In the genomic region with DNA sequence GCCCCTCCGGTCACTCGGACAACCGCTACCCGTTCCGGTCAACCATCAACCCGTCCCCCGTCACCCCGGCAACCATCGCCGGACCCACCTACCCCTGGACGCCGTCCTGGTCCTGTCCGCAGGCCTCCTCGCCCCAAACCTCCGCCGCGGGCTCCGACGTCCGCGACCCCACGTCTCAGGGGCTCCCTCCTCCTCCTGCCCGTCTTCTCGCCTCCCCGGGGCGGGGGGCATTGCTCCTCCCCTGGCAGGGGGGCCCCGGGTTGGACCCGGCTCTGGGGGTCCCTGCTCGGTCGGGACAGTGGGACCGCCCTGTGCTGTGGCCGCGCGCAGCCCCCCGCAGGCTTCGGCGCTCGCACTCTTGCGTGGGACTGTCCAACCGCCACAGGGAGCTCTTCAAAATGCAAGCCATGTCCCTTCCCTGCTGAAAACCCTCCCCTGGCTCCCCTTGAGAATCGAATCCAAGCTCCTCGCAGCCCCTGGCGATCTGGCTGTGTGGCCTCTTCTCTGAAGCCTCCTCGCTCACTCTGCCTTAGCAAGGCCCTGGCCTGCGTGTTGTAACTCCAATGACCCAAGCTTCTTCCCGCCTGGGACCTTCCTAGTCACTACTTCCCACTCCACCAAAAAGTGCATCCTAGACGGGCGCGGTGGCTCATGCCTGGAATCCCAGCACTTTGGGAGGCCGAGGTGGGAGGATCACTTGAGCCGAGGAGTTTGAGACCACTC, we compare ENCODE assay signal across 9 cellular contexts. TPM values are rescaled to one million over a fixed set of nuclear protein-coding genes. Genes with fewer than 3 reads are reported as not detected.
DNase-seq lines count a peak whose midpoint lies in the region; ATAC-seq, FAIRE-seq and TF ChIP-seq lines count a peak whose summit lies in the region.
"Had no signal": no experiment of that assay in that cellular context is flagged by ENCODE, and none has a peak within 500 bp of the region (broad histone marks: within the 10 kb centered on the region; RNA-seq: fewer than 3 reads in every experiment).

No MANE protein-coding gene starts in this region.

- H3K4me1 ChIP-seq in K562 (replicated peaks in 1 of 2; ENCODE audit: control insufficient read depth in 2 of 2, insufficient read depth in 2 of 2, low read length in 2 of 2) = peaks cover 7 to 21% of the 10 kb centered on the region in 2 experiments; a peak in 4 of 5 replicates
- peaks cover 6% of the 10 kb centered on the region for H3K4me1 ChIP-seq in HepG2 (ENCODE audit: insufficient read depth, low read length)
- H3K4me1 ChIP-seq in upper lobe of left lung = peaks cover 11 to 16% (median 14%) of the 10 kb centered on the region in 4 donors

- ATAC-seq in stimulated activated naive CD8-positive, alpha-beta T cell treated with anti-CD3 and anti-CD28 coated beads, Interleukin-15, Interleukin-2, amounts not matched to agents 100 U/mL and 50 U/mL, for 24 hours = no peak
- ATAC-seq in K562 (no peak), HepG2 (no peak; the same call in 2 of the 3 replicates), upper lobe of left lung (ENCODE audit: low FRiP score in 2 of 2) (peak in 1 of 2 donors; percentile 26), HG03432 (IDR thresholded peaks at IDR 0.05; ENCODE audit: unreplicated experiment) (no peak), HG02798 (IDR thresholded peaks at IDR 0.05; ENCODE audit: poor library complexity, unreplicated experiment) (no peak)

- H3K36me3 ChIP-seq in K562 (ENCODE audit: control insufficient read depth, insufficient read depth, low read length) (no peaks in the 10 kb centered on the region), HepG2 (replicated peaks in 1 of 2; ENCODE audit: control insufficient read depth in 1 of 2, insufficient read depth in 2 of 2, low read length in 2 of 2) (no peaks in the 10 kb centered on the region), upper lobe of left lung (no peaks in the 10 kb centered on the region)

- peak overlapping the region; percentile 55 for H3K27ac Mint-ChIP-seq in stimulated activated naive CD8-positive, alpha-beta T cell treated with anti-CD3 and anti-CD28 coated beads, Interleukin-15, Interleukin-2, amounts not matched to agents 100 ng/mL and 50 ng/mL, for 24 hours

- peaks cover 18% of the 10 kb centered on the region for H3K27me3 Mint-ChIP-seq in stimulated activated naive CD8-positive, alpha-beta T cell treated with anti-CD3 and anti-CD28 coated beads, Interleukin-15, Interleukin-2, amounts not matched to agents 100 ng/mL and 50 ng/mL, for 24 hours

- 40% methylated on average over 37 of the region's 51 CpGs for WGBS in K562 (ENCODE audit: insufficient coverage, low coverage, missing lambda C conversion rate)
- 62% methylated on average over 15 of the region's 51 CpGs for WGBS in HepG2 (ENCODE audit: low lambda C conversion rate)
- WGBS in upper lobe of left lung, 2 donors = 30 to 37% methylated on average over 16 to 21 of the region's 51 CpGs

- TF ChIP-seq POLR2A in K562 (conservative IDR thresholded peaks at IDR 0.05) = no peak
- no peak for TF ChIP-seq POLR2A in HepG2 (IDR thresholded peaks at IDR 0.05; ENCODE audit: insufficient read depth in 1 of 2, low read depth in 2 of 2, low read length in 2 of 2)
- peak in 1 of 4 donors; percentile 23 for TF ChIP-seq POLR2A in upper lobe of left lung (IDR thresholded peaks at IDR 0.05)

- no peaks in the 10 kb centered on the region for H3K9me3 Mint-ChIP-seq in stimulated activated naive CD8-positive, alpha-beta T cell treated with anti-CD3 and anti-CD28 coated beads, Interleukin-15, Interleukin-2, amounts not matched to agents 100 ng/mL and 50 ng/mL, for 24 hours

- intact Hi-C loops in K562 (cut with micrococcal nuclease) = no loop called here
- intact Hi-C loops in HepG2 (cut with micrococcal nuclease; ENCODE audit: unreplicated experiment) = no loop called here

- CTCF ChIA-PET in K562 (lab: Yijun Ruan, JAX; ENCODE audit: low intra/inter-chr PET ratio) (no interaction called here), HepG2 (lab: Yijun Ruan, JAX; ENCODE audit: low intra/inter-chr PET ratio, low total read pairs) (no interaction called here)

- FAIRE-seq in K562 (lab: Jason Lieb, UNC) = no peak
- no peak for FAIRE-seq in HepG2 (lab: Jason Lieb, UNC)

- H3K4me2 ChIP-seq in K562 (ENCODE audit: insufficient read depth, low read length) = peak overlapping the region; percentile 77
- peak overlapping the region; percentile 51 for H3K4me2 ChIP-seq in HepG2 (ENCODE audit: low read depth, low read length)

- H4K20me1 ChIP-seq in K562 (replicated peaks; ENCODE audit: control insufficient read depth, insufficient read depth, low read length) (no peaks in the 10 kb centered on the region), HepG2 (ENCODE audit: insufficient read depth, low read length) (no peaks in the 10 kb centered on the region)

- peak overlapping the region; percentile 34 for H3K4me3 ChIP-seq in K562
- H3K4me3 ChIP-seq in HepG2 (replicated peaks in 1 of 3; ENCODE audit: insufficient read depth in 1 of 3, low read depth in 2 of 3, low read length in 3 of 3) = peak overlapping the region in 2 of 3 experiments; percentile 15 to 60; a peak in 1 of 6 replicates
- H3K4me3 ChIP-seq in upper lobe of left lung = peak overlapping the region; percentile 34 to 73 (median 57)

- BruUV-seq in K562 (replicated peaks; lab: Mats Ljungman, UMichigan) = no TSS peak
- no TSS peak for BruUV-seq in HepG2 (replicated peaks; lab: Mats Ljungman, UMichigan)

- H3K36me3 Mint-ChIP-seq in stimulated activated naive CD8-positive, alpha-beta T cell treated with anti-CD3 and anti-CD28 coated beads, Interleukin-15, Interleukin-2, amounts not matched to agents 100 ng/mL and 50 ng/mL, for 24 hours (ENCODE audit: low read depth) = no peaks in the 10 kb centered on the region

- TF ChIP-seq EP300 in K562 (IDR thresholded peaks at IDR 0.05; ENCODE audit: low read length) = no peak
- no peak for TF ChIP-seq EP300 in HepG2 (IDR thresholded peaks at IDR 0.05; ENCODE audit: low read depth in 2 of 2, low read length in 2 of 2)
- TF ChIP-seq EP300 in HepG2 (CRISPR knock-in tag; IDR thresholded peaks at IDR 0.05; ENCODE audit: borderline replicate concordance) = no peak
- no peak for TF ChIP-seq EP300 in upper lobe of left lung (IDR thresholded peaks at IDR 0.05)

- peak overlapping the region; percentile 77 for H3K4me3 Mint-ChIP-seq in stimulated activated naive CD8-positive, alpha-beta T cell treated with anti-CD3 and anti-CD28 coated beads, Interleukin-15, Interleukin-2, amounts not matched to agents 100 ng/mL and 50 ng/mL, for 24 hours

- TF ChIP-seq RAD21 in K562 (CRISPR knock-in tag; conservative IDR thresholded peaks at IDR 0.05 in 1 of 2, IDR thresholded peaks at IDR 0.05 in 1 of 2) (no peak), HepG2 (CRISPR knock-in tag; IDR thresholded peaks at IDR 0.05) (no peak)

- POLR2A ChIA-PET in K562 (lab: Yijun Ruan, JAX) (no interaction called here), HepG2 (lab: Yijun Ruan, JAX) (no interaction called here)

- peak overlapping the region; percentile 80 for H2AFZ ChIP-seq in K562 (ENCODE audit: low read depth, low read length)
- no peak overlapping the region for H2AFZ ChIP-seq in HepG2 (ENCODE audit: low read length)

- no peak for DNase-seq in stimulated activated naive CD8-positive, alpha-beta T cell treated with anti-CD3 and anti-CD28 coated beads, Interleukin-15, Interleukin-2, amounts not matched to agents 100 U/mL and 50 U/mL, for 24 hours
- no peak for DNase-seq in K562 (ENCODE audit: extremely low read depth in 1 of 4, low spot score in 3 of 4)
- no peak for DNase-seq in HepG2 (ENCODE audit: low spot score)
- DNase-seq in upper lobe of left lung = no peak
- no peak for DNase-seq in hippocampal formation (lab: John Stamatoyannopoulos, UW)

- H3K4me1 Mint-ChIP-seq in stimulated activated naive CD8-positive, alpha-beta T cell treated with anti-CD3 and anti-CD28 coated beads, Interleukin-15, Interleukin-2, amounts not matched to agents 100 ng/mL and 50 ng/mL, for 24 hours (ENCODE audit: low read depth) = peaks cover 17% of the 10 kb centered on the region

- no peaks in the 10 kb centered on the region for H3K9me3 ChIP-seq in K562 (replicated peaks; ENCODE audit: control insufficient read depth, insufficient read depth, low read depth, low read length)
- no peaks in the 10 kb centered on the region for H3K9me3 ChIP-seq in HepG2 (ENCODE audit: low read length)
- no peaks in the 10 kb centered on the region for H3K9me3 ChIP-seq in upper lobe of left lung

- H3K27me3 ChIP-seq in K562 (ENCODE audit: control insufficient read depth in 2 of 2, insufficient read depth in 2 of 2, low read length in 2 of 2) = peaks cover 0 to 11% of the 10 kb centered on the region in 2 experiments; a peak in 4 of 5 replicates
- H3K27me3 ChIP-seq in HepG2 (ENCODE audit: control insufficient read depth in 1 of 2, insufficient read depth in 2 of 2, low read length in 2 of 2) = peaks cover 1 to 7% of the 10 kb centered on the region in 2 experiments; a peak in 2 of 5 replicates
- no peaks in the 10 kb centered on the region for H3K27me3 ChIP-seq in upper lobe of left lung

- TF ChIP-seq CTCF in K562 (IDR thresholded peaks at IDR 0.05 in 2 of 3, conservative IDR thresholded peaks at IDR 0.05 in 1 of 3; ENCODE audit: insufficient read depth in 2 of 3, low read depth in 1 of 3, low read length in 3 of 3) = no peak
- no peak for TF ChIP-seq CTCF in HepG2 (CRISPR knock-in tag; IDR thresholded peaks at IDR 0.05)
- no peak for TF ChIP-seq CTCF in upper lobe of left lung (IDR thresholded peaks at IDR 0.05)

- no peaks in the 10 kb centered on the region for H3K79me2 ChIP-seq in K562 (ENCODE audit: control insufficient read depth, insufficient read depth, low read length)
- no peaks in the 10 kb centered on the region for H3K79me2 ChIP-seq in HepG2 (ENCODE audit: insufficient read depth, low read length)

- H3K27ac ChIP-seq in K562 (ENCODE audit: extremely low read depth, low read depth, low read length) (no peak overlapping the region), HepG2 (ENCODE audit: extremely low read length, insufficient read depth, low read length) (no peak overlapping the region), upper lobe of left lung (peak overlapping the region in 2 of 4 donors; percentile 73 to 84)

- H3K9me1 ChIP-seq in K562 (ENCODE audit: control insufficient read depth, insufficient read depth, low read length) = no peaks in the 10 kb centered on the region

- H3K9ac ChIP-seq in K562 (ENCODE audit: insufficient read depth in 1 of 2, low read depth in 2 of 2, low read length in 2 of 2) (peak overlapping the region in 1 of 2 experiments; percentile 73; a peak in 2 of 4 replicates), HepG2 (ENCODE audit: insufficient read depth, low read depth, low read length) (no peak overlapping the region)

- in situ Hi-C loops in K562 (cut with MboI) (no loop called here), HepG2 (cut with HindIII; ENCODE audit: extremely low pct_ligation_motif_present, low pct_unique_long_range_greater_than_20kb) (no loop called here)

RNA-seq across cellular contexts. Expression of gene EPHX3, which starts 8.4 kb away (rescaled TPM):
- total RNA-seq in K562 (2011; cell fraction: chromatin; rRNA removed; ENCODE audit: low replicate concordance) = 0.39 and 1.6 TPM in 2 replicates
- 0.79 and 0.83 TPM in 2 replicates for total RNA-seq in K562 (2011; cell fraction: nucleolus; rRNA removed)
- 0.69 and 0.88 TPM in 2 replicates for total RNA-seq in K562 (2011; cell fraction: nucleoplasm; rRNA removed)
- total RNA-seq in K562 (2014; rRNA removed) (not detected in 2 replicates), K562 (2014; rRNA removed; fragmentation: Illumina TruSeq; extraction: Trizol) (not detected in 2 replicates), K562 (2015; rRNA removed; fragmentation: Illumina TruSeq; extraction: Trizol) (not detected in 2 replicates), K562 (2021) (0.20 TPM in 1 of 2 replicates, not detected in the other), HepG2 (2016; rRNA removed; fragmentation: Illumina TruSeq; extraction: Trizol) (0.07 TPM in 1 of 2 replicates, not detected in the other), upper lobe of left lung (1 to 10 TPM; 2.0 to 4.8 (median 2.3) TPM)
- polyA plus RNA-seq in K562 (2011; rRNA removed) (0.07 TPM in 1 of 2 replicates, not detected in the other), K562 (2014; fragmentation: Illumina TruSeq; extraction: Trizol) (not detected in 2 replicates), K562 (2014; fragmentation: Nextera tagmentation; extraction: Ambion mirVana) (not detected), K562 (2014; rRNA removed) (not detected in 2 replicates), HepG2 (2011; rRNA removed) (0.15 and 0.17 TPM in 2 replicates)
- 0.06 and 0.12 TPM in 2 replicates for polyA plus RNA-seq in K562 (2011; cell fraction: cytosol; rRNA removed)
- polyA plus RNA-seq in K562 (2011; cell fraction: nucleus; rRNA removed) = 0.21 and 0.50 TPM in 2 replicates
- polyA plus RNA-seq in K562 (2012) = not detected in 2 replicates
- polyA minus RNA-seq in K562 (2011; rRNA and poly(A)+ RNA removed) = not detected in 2 replicates
- not detected in 2 replicates for polyA minus RNA-seq in K562 (2011; cell fraction: cytosol; rRNA and poly(A)+ RNA removed)
- not detected in 2 replicates for polyA minus RNA-seq in K562 (2011; cell fraction: nucleus; rRNA and poly(A)+ RNA removed)
- total RNA-seq in HepG2 (2016; cell fraction: cytosol; rRNA removed; fragmentation: Illumina TruSeq; extraction: Trizol; ENCODE audit: low read depth) = not detected in 2 replicates
- 0.06 TPM in 1 of 2 replicates, not detected in the other for total RNA-seq in HepG2 (2016; cell fraction: insoluble cytoplasmic fraction; rRNA removed; fragmentation: Illumina TruSeq; extraction: Trizol)
- total RNA-seq in HepG2 (2016; cell fraction: membrane; rRNA removed; fragmentation: Illumina TruSeq; extraction: Trizol) = not detected in 2 replicates
- total RNA-seq in HepG2 (2016; cell fraction: nucleus; rRNA removed; fragmentation: Illumina TruSeq; extraction: Trizol) = not detected in 2 replicates
- 0.04 and 0.05 TPM in 2 replicates for polyA plus RNA-seq in HepG2 (2011; cell fraction: cytosol; rRNA removed)
- polyA plus RNA-seq in HepG2 (2011; cell fraction: nucleus; rRNA removed) = 0.78 and 0.82 TPM in 2 replicates
- polyA plus RNA-seq in HepG2 (2012) = 0.07 TPM in 1 of 2 replicates, not detected in the other
- polyA plus RNA-seq in HepG2 (2016; cell fraction: cytosol; fragmentation: Illumina TruSeq; extraction: Trizol; ENCODE audit: low read depth) = not detected in 2 replicates
- polyA plus RNA-seq in HepG2 (2016; cell fraction: insoluble cytoplasmic fraction; fragmentation: Illumina TruSeq; extraction: Trizol; ENCODE audit: low read depth) = not detected in 2 replicates
- 0.10 TPM in 1 of 2 replicates, not detected in the other for polyA plus RNA-seq in HepG2 (2016; cell fraction: membrane; fragmentation: Illumina TruSeq; extraction: Trizol; ENCODE audit: low read depth)
- not detected in 2 replicates for polyA plus RNA-seq in HepG2 (2016; cell fraction: nucleus; fragmentation: Illumina TruSeq; extraction: Trizol; ENCODE audit: insufficient read depth, low read depth)
- 0.76 and 0.96 TPM in 2 replicates for polyA minus RNA-seq in HepG2 (2011; rRNA and poly(A)+ RNA removed; ENCODE audit: low replicate concordance)
- not detected in 2 replicates for polyA minus RNA-seq in HepG2 (2011; cell fraction: cytosol; rRNA and poly(A)+ RNA removed)
- 0.99 and 1.2 TPM in 2 replicates for polyA minus RNA-seq in HepG2 (2011; cell fraction: nucleus; rRNA and poly(A)+ RNA removed)
- total RNA-seq: glomerular endothelial cell had no signal

RNA-seq across cellular contexts. Expression of gene NOTCH3, which starts 23.0 kb away (rescaled TPM):
- 4.3 and 8.9 TPM in 2 replicates for total RNA-seq in K562 (2011; cell fraction: chromatin; rRNA removed; ENCODE audit: low replicate concordance)
- total RNA-seq in K562 (2011; cell fraction: nucleolus; rRNA removed) = 6.2 and 8.7 TPM in 2 replicates
- total RNA-seq in K562 (2011; cell fraction: nucleoplasm; rRNA removed) = 4.3 and 5.2 TPM in 2 replicates
- 0.45 and 1.1 TPM in 2 replicates for total RNA-seq in K562 (2014; rRNA removed)
- total RNA-seq in K562 (2014; rRNA removed; fragmentation: Illumina TruSeq; extraction: Trizol) = 0.11 and 0.13 TPM in 2 replicates
- 0.18 and 0.30 TPM in 2 replicates for total RNA-seq in K562 (2015; rRNA removed; fragmentation: Illumina TruSeq; extraction: Trizol)
- total RNA-seq in K562 (2021) = 0.34 and 1.2 TPM in 2 replicates
- polyA plus RNA-seq in K562 (2011; rRNA removed) = 0.22 and 0.28 TPM in 2 replicates
- 0.09 and 0.24 TPM in 2 replicates for polyA plus RNA-seq in K562 (2011; cell fraction: cytosol; rRNA removed)
- polyA plus RNA-seq in K562 (2011; cell fraction: nucleus; rRNA removed) = 0.90 and 2.0 TPM in 2 replicates
- polyA plus RNA-seq in K562 (2012) = 0.51 and 0.65 TPM in 2 replicates
- 0.08 and 0.12 TPM in 2 replicates for polyA plus RNA-seq in K562 (2014; fragmentation: Illumina TruSeq; extraction: Trizol)
- under 1 TPM; under 0.01 to 0.01 TPM for polyA plus RNA-seq in K562 (2014; fragmentation: Nextera tagmentation; extraction: Ambion mirVana)
- 0.15 and 0.16 TPM in 2 replicates for polyA plus RNA-seq in K562 (2014; rRNA removed)
- polyA minus RNA-seq in K562 (2011; rRNA and poly(A)+ RNA removed) = 0.84 TPM in 1 of 2 replicates, not detected in the other
- 0.95 TPM in 1 of 2 replicates, not detected in the other for polyA minus RNA-seq in K562 (2011; cell fraction: cytosol; rRNA and poly(A)+ RNA removed)
- 1.9 and 2.6 TPM in 2 replicates for polyA minus RNA-seq in K562 (2011; cell fraction: nucleus; rRNA and poly(A)+ RNA removed)
- 0.09 TPM in 1 of 2 replicates, not detected in the other for total RNA-seq in HepG2 (2016; rRNA removed; fragmentation: Illumina TruSeq; extraction: Trizol)
- total RNA-seq in HepG2 (2016; cell fraction: cytosol; rRNA removed; fragmentation: Illumina TruSeq; extraction: Trizol; ENCODE audit: low read depth) = under 0.01 TPM in 1 of 2 replicates, not detected in the other
- total RNA-seq in HepG2 (2016; cell fraction: insoluble cytoplasmic fraction; rRNA removed; fragmentation: Illumina TruSeq; extraction: Trizol) = 0.09 TPM in 1 of 2 replicates, not detected in the other
- 0.03 TPM in 2 replicates for total RNA-seq in HepG2 (2016; cell fraction: membrane; rRNA removed; fragmentation: Illumina TruSeq; extraction: Trizol)
- total RNA-seq in HepG2 (2016; cell fraction: nucleus; rRNA removed; fragmentation: Illumina TruSeq; extraction: Trizol) = 0.44 and 0.93 TPM in 2 replicates
- 0.28 and 0.43 TPM in 2 replicates for polyA plus RNA-seq in HepG2 (2011; rRNA removed)
- 0.09 and 0.27 TPM in 2 replicates for polyA plus RNA-seq in HepG2 (2011; cell fraction: cytosol; rRNA removed)
- polyA plus RNA-seq in HepG2 (2011; cell fraction: nucleus; rRNA removed) = 1.4 and 2.1 TPM in 2 replicates
- 0.20 and 0.63 TPM in 2 replicates for polyA plus RNA-seq in HepG2 (2012)
- 0.01 and 0.02 TPM in 2 replicates for polyA plus RNA-seq in HepG2 (2016; cell fraction: cytosol; fragmentation: Illumina TruSeq; extraction: Trizol; ENCODE audit: low read depth)
- polyA plus RNA-seq in HepG2 (2016; cell fraction: insoluble cytoplasmic fraction; fragmentation: Illumina TruSeq; extraction: Trizol; ENCODE audit: low read depth) = 0.04 TPM in 1 of 2 replicates, not detected in the other
- 0.01 and 0.05 TPM in 2 replicates for polyA plus RNA-seq in HepG2 (2016; cell fraction: membrane; fragmentation: Illumina TruSeq; extraction: Trizol; ENCODE audit: low read depth)
- 0.29 and 0.71 TPM in 2 replicates for polyA plus RNA-seq in HepG2 (2016; cell fraction: nucleus; fragmentation: Illumina TruSeq; extraction: Trizol; ENCODE audit: insufficient read depth, low read depth)
- polyA minus RNA-seq in HepG2 (2011; rRNA and poly(A)+ RNA removed; ENCODE audit: low replicate concordance) = 0.54 and 1.5 TPM in 2 replicates
- polyA minus RNA-seq in HepG2 (2011; cell fraction: cytosol; rRNA and poly(A)+ RNA removed) = 0.70 and 0.79 TPM in 2 replicates
- polyA minus RNA-seq in HepG2 (2011; cell fraction: nucleus; rRNA and poly(A)+ RNA removed) = 0.50 and 1.9 TPM in 2 replicates
- total RNA-seq in upper lobe of left lung = 10 to 100 TPM; 23.9 to 56.6 (median 43.1) TPM
